In genomic region chr9:35811364-35812024, GRCh38 we compare ENCODE assay signal across 8 cellular contexts. TPM values are rescaled to one million over a fixed set of nuclear protein-coding genes. Genes with fewer than 3 reads are reported as not detected.
DNase-seq lines count a peak whose midpoint lies in the region; ATAC-seq, FAIRE-seq and TF ChIP-seq lines count a peak whose summit lies in the region.

No MANE protein-coding gene starts in this region.

- peak in 2 of 8 donors; percentile 4 to 11 for ATAC-seq in heart right ventricle

- TF ChIP-seq CTCF in WERI-Rb-1 (IDR thresholded peaks at IDR 0.05; ENCODE audit: low read depth, low read length): no peak
- no peak for TF ChIP-seq CTCF in heart right ventricle (IDR thresholded peaks at IDR 0.05)

- H3K27me3 ChIP-seq in H7 (ENCODE audit: control insufficient read depth, insufficient read depth, low read length): peaks cover 2% of the 10 kb centered on the region; the same call in 1 of the 2 replicates
- no peaks in the 10 kb centered on the region for H3K27me3 ChIP-seq in WERI-Rb-1 (ENCODE audit: insufficient read depth, low read depth, severe bottlenecking)
- no peaks in the 10 kb centered on the region for H3K27me3 ChIP-seq in heart right ventricle

- H3K27ac ChIP-seq in WERI-Rb-1 (no peak overlapping the region), heart right ventricle (peak overlapping the region; percentile 25 to 99 (median 84))

- DNase-seq in H7: no peak
- no peak for DNase-seq in WERI-Rb-1
- DNase-seq in heart right ventricle: peak; percentile 39 to 45
- DNase-seq in skeletal muscle cell (ENCODE audit: low read depth): no peak
- no peak for DNase-seq in stimulated activated CD4-positive, alpha-beta T cell treated with anti-CD3 and anti-CD28 coated beads, Interleukin-2, amount 100 ng/mL, for 24 hours
- no peak for DNase-seq in GM12891 (ENCODE audit: insufficient read length, low spot score)
- DNase-seq in iPS-NIHi7 (ENCODE audit: extremely low spot score): no peak
- DNase-seq in CD1c-positive myeloid dendritic cell (ENCODE audit: extremely low spot score): no peak

- FAIRE-seq in GM12891 (lab: Jason Lieb, UNC): no peak

- H3K4me1 ChIP-seq in heart right ventricle: peaks cover 0 to 43% (median 35%) of the 10 kb centered on the region in 9 donors

- TF ChIP-seq POLR2A in GM12891 (IDR thresholded peaks at IDR 0.05; ENCODE audit: low read depth, low read length): no peak

- intact Hi-C loops in heart right ventricle (cut with DNase I): loop anchor here in 4 of 10 donors (2.0 to 10.0 kb wide), 5 partner anchors 21 to 157 kb away; partner anchors contain the start of genes CCDC107 (in 3 of the 4), RMRP (in 3 of the 4), SIT1 (in 2 of the 4) and CREB3 (in 1 of the 4)

- H3K9me3 ChIP-seq in WERI-Rb-1 (ENCODE audit: severe bottlenecking): no peaks in the 10 kb centered on the region
- H3K9me3 ChIP-seq in heart right ventricle: no peaks in the 10 kb centered on the region

- WGBS in heart right ventricle, 2 donors: 10 to 25% methylated on average over 13 of the region's 13 CpGs

- H3K4me3 ChIP-seq in H7 (ENCODE audit: insufficient read depth, low read depth, low read length) (peak overlapping the region; percentile 37), WERI-Rb-1 (ENCODE audit: low read depth, low read length) (peak overlapping the region; percentile 39), heart right ventricle (peak overlapping the region; percentile 29 to 82 (median 58)), skeletal muscle cell (ENCODE audit: low read depth, low read length) (peak overlapping the region; percentile 61)

- H3K36me3 ChIP-seq in H7 (replicated peaks; ENCODE audit: control insufficient read depth, insufficient read depth, low read length) (peaks cover 2% of the 10 kb centered on the region), WERI-Rb-1 (peaks cover 37% of the 10 kb centered on the region), heart right ventricle (peaks cover 0 to 39% (median 12%) of the 10 kb centered on the region in 9 donors)

TF ChIP-seq in GM12891, 5 proteins besides CTCF, POLR2A, EP300 and RAD21:
- TF ChIP-seq TAF1 (IDR thresholded peaks at IDR 0.05; ENCODE audit: low read depth, low read length) (no peak), POU2F2 (IDR thresholded peaks at IDR 0.05; ENCODE audit: low read depth, low read length) (no peak)

RNA-seq across cellular contexts. Expression of gene SPAG8, which starts 0.6 kb away (rescaled TPM):
- total RNA-seq in H7 (2014; rRNA removed; shearing (Covaris generic)): 0.15 and 0.55 TPM in 2 replicates
- 1 to 10 TPM in 9 of 10 donors, under 1 TPM in 1; 0.86 to 4.2 (median 2.9) TPM for total RNA-seq in heart right ventricle
- 1 to 10 TPM in 1 of 2 donors, under 1 TPM in 1; 0.84 to 6.0 TPM for polyA plus RNA-seq in heart right ventricle
- polyA plus RNA-seq in GM12891 (2012; ENCODE audit: low read depth, missing spikeins): 1.5 TPM

RNA-seq across cellular contexts. Expression of gene HINT2, which starts 3.3 kb away (rescaled TPM):
- total RNA-seq in H7 (2014; rRNA removed; shearing (Covaris generic)): 46.9 and 53.8 TPM in 2 replicates
- 10 to 100 TPM; 56.8 to 83.1 (median 76.7) TPM for total RNA-seq in heart right ventricle
- 100 to 1,000 TPM in 1 of 2 donors, 10 to 100 TPM in 1; 69.9 to 120 TPM for polyA plus RNA-seq in heart right ventricle
- polyA plus RNA-seq in GM12891 (2012; ENCODE audit: low read depth, missing spikeins): 51.0 TPM

RNA-seq across cellular contexts. Expression of gene FAM221B, which starts 17.0 kb away (rescaled TPM):
- total RNA-seq in H7 (2014; rRNA removed; shearing (Covaris generic)): not detected in 2 replicates
- total RNA-seq in heart right ventricle: not detected
- polyA plus RNA-seq in heart right ventricle: not detected
- not detected for polyA plus RNA-seq in GM12891 (2012; ENCODE audit: low read depth, missing spikeins)

RNA-seq across cellular contexts. Expression of gene TMEM8B, which starts 17.5 kb away (rescaled TPM):
- total RNA-seq in H7 (2014; rRNA removed; shearing (Covaris generic)): 2.0 and 3.1 TPM in 2 replicates
- total RNA-seq in heart right ventricle: 10 to 100 TPM; 13.6 to 22.9 (median 20.5) TPM
- 1 to 10 TPM; 6.7 to 8.0 TPM for polyA plus RNA-seq in heart right ventricle
- 5.8 TPM for polyA plus RNA-seq in GM12891 (2012; ENCODE audit: low read depth, missing spikeins)

RNA-seq across cellular contexts. Expression of gene NPR2, which starts 20.1 kb away (rescaled TPM):
- 6.4 and 7.5 TPM in 2 replicates for total RNA-seq in H7 (2014; rRNA removed; shearing (Covaris generic))
- total RNA-seq in heart right ventricle: 10 to 100 TPM; 18.9 to 26.4 (median 20.8) TPM
- 10 to 100 TPM; 13.5 to 25.5 TPM for polyA plus RNA-seq in heart right ventricle
- polyA plus RNA-seq in GM12891 (2012; ENCODE audit: low read depth, missing spikeins): 7.6 TPM

Comparison
In these comparisons a context has a peak if more than half of its experiments do, and no peak if none do; other contexts are left out.
1. DNase-seq: peak in heart right ventricle (2 of 2); none in H7 (single experiment), WERI-Rb-1 (single experiment), skeletal muscle cell (single experiment), stimulated activated CD4-positive, alpha-beta T cell treated with anti-CD3 and anti-CD28 coated beads, Interleukin-2, amount 100 ng/mL, for 24 hours (0 of 2), GM12891 (single experiment), iPS-NIHi7 (single experiment) and CD1c-positive myeloid dendritic cell (single experiment).
2. Peak in every context shown above with its lines, with median percentiles within 50 percentile points of each other: H3K4me3 ChIP-seq.